In the genomic region with DNA sequence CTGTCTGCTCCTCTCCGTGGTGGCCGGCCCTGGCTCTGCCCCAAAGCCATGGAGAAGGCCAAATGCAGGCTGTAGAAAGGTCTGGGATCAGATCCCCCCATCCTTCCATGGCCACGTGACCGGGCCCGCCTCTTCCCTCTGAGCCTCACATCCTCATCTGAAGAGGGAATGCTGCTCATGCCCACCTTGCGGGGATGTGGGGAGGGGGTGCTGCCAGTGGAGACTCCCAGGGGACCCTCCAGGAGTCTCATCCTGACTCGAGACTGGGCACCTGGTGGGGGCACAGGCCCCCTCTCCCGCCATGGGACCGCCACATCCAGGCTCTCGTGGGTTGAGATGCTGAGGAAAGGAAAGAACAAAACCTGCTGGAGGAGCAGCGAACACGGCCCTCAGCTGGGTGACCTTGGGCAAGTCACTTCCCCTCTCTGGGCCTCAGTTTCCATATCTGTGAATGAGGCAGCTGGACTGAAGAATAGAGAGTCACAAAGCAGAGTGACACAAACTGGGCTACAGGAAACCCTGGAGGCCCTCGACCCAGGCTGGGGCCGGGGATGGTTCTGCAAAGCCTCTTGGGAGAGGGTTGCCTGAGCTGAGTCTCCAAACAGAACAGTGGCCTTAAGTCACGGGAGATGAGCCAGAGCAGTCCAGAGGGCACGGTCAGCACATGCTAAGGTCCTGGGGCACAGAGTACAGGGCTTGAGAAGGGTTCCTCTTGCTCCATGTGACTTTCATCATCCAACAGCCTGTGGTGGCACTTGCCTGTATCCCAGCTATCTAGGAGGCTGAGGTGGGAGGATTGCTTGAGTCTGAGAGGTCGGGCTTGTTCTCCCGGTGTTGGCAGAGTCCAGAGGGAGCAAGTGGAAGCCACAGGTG, we compare ENCODE assay signal across 13 cellular contexts. TPM values are rescaled to one million over a fixed set of nuclear protein-coding genes. Genes with fewer than 3 reads are reported as not detected.
DNase-seq lines count a peak whose midpoint lies in the region; ATAC-seq and TF ChIP-seq lines count a peak whose summit lies in the region.
"Had no signal": no experiment of that assay in that cellular context is flagged by ENCODE, and none has a peak within 500 bp of the region (broad histone marks: within the 10 kb centered on the region; RNA-seq: fewer than 3 reads in every experiment).

No MANE protein-coding gene starts in this region.

- intact Hi-C loops in activated CD4-positive, alpha-beta T cell treated with anti-CD3 and anti-CD28 coated beads, Interleukin-2, amount 10 ng/mL, durations not matched to agents 24 days and 14 days (cut with micrococcal nuclease) = loop anchor here (1.0 to 5.0 kb wide), 9 partner anchors 7 to 261 kb away; no protein-coding TSS in a partner anchor
- intact Hi-C loops in Calu3 (cut with micrococcal nuclease; ENCODE audit: unreplicated experiment) = no loop called here

- peak overlapping the region in 1 of 7 experiments; percentile 3 for H3K4me3 ChIP-seq in skin epidermis

- no peaks in the 10 kb centered on the region for H3K27me3 Mint-ChIP-seq in activated CD4-positive, alpha-beta T cell treated with anti-CD3 and anti-CD28 coated beads, Interleukin-2, amount 10 ng/mL, durations not matched to agents 24 days and 14 days
- no peaks in the 10 kb centered on the region for H3K27me3 Mint-ChIP-seq in activated naive CD8-positive, alpha-beta T cell
- no peaks in the 10 kb centered on the region for H3K27me3 Mint-ChIP-seq in Calu3 (ENCODE audit: unreplicated experiment)

- peak overlapping the region; percentile 100 for H3K27ac Mint-ChIP-seq in activated CD4-positive, alpha-beta T cell treated with anti-CD3 and anti-CD28 coated beads, Interleukin-2, amount 10 ng/mL, durations not matched to agents 24 days and 14 days
- H3K27ac Mint-ChIP-seq in activated naive CD8-positive, alpha-beta T cell = peak overlapping the region; percentile 100
- no peak overlapping the region for H3K27ac Mint-ChIP-seq in Calu3 (ENCODE audit: unreplicated experiment)

- no peak for TF ChIP-seq CTCF in Calu3 (IDR thresholded peaks at IDR 0.05; ENCODE audit: unreplicated experiment)

- peak overlapping the region in 11 of 21 experiments; percentile 34 to 85 (median 70) for H3K27ac ChIP-seq in skin epidermis

- peaks cover 59% of the 10 kb centered on the region for H3K4me1 Mint-ChIP-seq in activated CD4-positive, alpha-beta T cell treated with anti-CD3 and anti-CD28 coated beads, Interleukin-2, amount 10 ng/mL, durations not matched to agents 24 days and 14 days
- peaks cover 56% of the 10 kb centered on the region for H3K4me1 Mint-ChIP-seq in activated naive CD8-positive, alpha-beta T cell (ENCODE audit: low read depth)
- peaks cover 7% of the 10 kb centered on the region for H3K4me1 Mint-ChIP-seq in Calu3 (ENCODE audit: low read depth, unreplicated experiment)

- H3K4me3 Mint-ChIP-seq in activated CD4-positive, alpha-beta T cell treated with anti-CD3 and anti-CD28 coated beads, Interleukin-2, amount 10 ng/mL, durations not matched to agents 24 days and 14 days = peak overlapping the region; percentile 86
- H3K4me3 Mint-ChIP-seq in activated naive CD8-positive, alpha-beta T cell = peak overlapping the region; percentile 79
- H3K4me3 Mint-ChIP-seq in Calu3 (ENCODE audit: low read depth, unreplicated experiment) = no peak overlapping the region

- no peak for DNase-seq in activated CD4-positive, alpha-beta T cell treated with anti-CD3 and anti-CD28 coated beads, Interleukin-2, amount 10 ng/mL, durations not matched to agents 24 days and 14 days
- no peak for DNase-seq in activated CD4-positive, alpha-beta T cell treated with anti-CD3 and anti-CD28 coated beads for 1 hour
- DNase-seq in Calu3 (no peak), T1000 (lab: John Stamatoyannopoulos, UW) (no peak)
- DNase-seq: amniotic stem cell, DMS79 treated with DMSO at 0.1 percent for 48 hours, sigmoid colon had no signal

- BruUV-seq in Calu3 (replicated peaks; lab: Mats Ljungman, UMichigan) = no TSS peak

- H3K9me3 Mint-ChIP-seq in activated CD4-positive, alpha-beta T cell treated with anti-CD3 and anti-CD28 coated beads, Interleukin-2, amount 10 ng/mL, durations not matched to agents 24 days and 14 days = no peaks in the 10 kb centered on the region
- H3K9me3 Mint-ChIP-seq in activated naive CD8-positive, alpha-beta T cell (ENCODE audit: low read depth) = no peaks in the 10 kb centered on the region
- H3K9me3 Mint-ChIP-seq in Calu3 (ENCODE audit: low read depth, unreplicated experiment) = no peaks in the 10 kb centered on the region

- CTCF ChIA-PET in Calu3 (lab: Charles Lee) = interaction anchor here (1.1 kb wide), 1 partner anchor 20 kb away, joined by 7 read pairs; no protein-coding TSS in a partner anchor

- peaks cover 3% of the 10 kb centered on the region for H3K36me3 Mint-ChIP-seq in activated CD4-positive, alpha-beta T cell treated with anti-CD3 and anti-CD28 coated beads, Interleukin-2, amount 10 ng/mL, durations not matched to agents 24 days and 14 days (ENCODE audit: low read depth)
- H3K36me3 Mint-ChIP-seq in activated naive CD8-positive, alpha-beta T cell = no peaks in the 10 kb centered on the region
- H3K36me3 Mint-ChIP-seq in Calu3 (ENCODE audit: insufficient read depth, unreplicated experiment) = no peaks in the 10 kb centered on the region

- ATAC-seq in HG03097 (IDR thresholded peaks at IDR 0.05; ENCODE audit: low FRiP score, unreplicated experiment) (peak; percentile 2), HG02763 (IDR thresholded peaks at IDR 0.05; ENCODE audit: unreplicated experiment) (no peak)

RNA-seq across cellular contexts. Expression of gene SOCS1, which starts 30.1 kb away (rescaled TPM):
- 152 and 153 TPM in 2 replicates for total RNA-seq in activated CD4-positive, alpha-beta T cell treated with anti-CD3 and anti-CD28 coated beads, Interleukin-2, amount 10 ng/mL, durations not matched to agents 24 days and 14 days
- 4.8 and 5.8 TPM in 2 replicates for total RNA-seq in Calu3 (2022)

RNA-seq across cellular contexts. Expression of gene TNP2, which starts 43.2 kb away (rescaled TPM):
- total RNA-seq in activated CD4-positive, alpha-beta T cell treated with anti-CD3 and anti-CD28 coated beads, Interleukin-2, amount 10 ng/mL, durations not matched to agents 24 days and 14 days = not detected in 2 replicates
- total RNA-seq in Calu3 (2022) = not detected in 2 replicates
- total RNA-seq: LHCN-M2, mucosa of gallbladder, sigmoid colon had no signal

RNA-seq across cellular contexts. Expression of gene PRM3, which starts 47.5 kb away (rescaled TPM):
- not detected in 2 replicates for total RNA-seq in activated CD4-positive, alpha-beta T cell treated with anti-CD3 and anti-CD28 coated beads, Interleukin-2, amount 10 ng/mL, durations not matched to agents 24 days and 14 days
- not detected in 2 replicates for total RNA-seq in Calu3 (2022)
- total RNA-seq: LHCN-M2, mucosa of gallbladder, sigmoid colon had no signal

RNA-seq across cellular contexts. Expression of gene PRM2, which starts 50.4 kb away (rescaled TPM):
- not detected in 2 replicates for total RNA-seq in activated CD4-positive, alpha-beta T cell treated with anti-CD3 and anti-CD28 coated beads, Interleukin-2, amount 10 ng/mL, durations not matched to agents 24 days and 14 days
- total RNA-seq in Calu3 (2022) = not detected in 2 replicates
- total RNA-seq: LHCN-M2, mucosa of gallbladder, sigmoid colon had no signal

RNA-seq across cellular contexts. Expression of gene PRM1, which starts 55.2 kb away (rescaled TPM):
- total RNA-seq in activated CD4-positive, alpha-beta T cell treated with anti-CD3 and anti-CD28 coated beads, Interleukin-2, amount 10 ng/mL, durations not matched to agents 24 days and 14 days = not detected in 2 replicates
- total RNA-seq in Calu3 (2022) = not detected in 2 replicates
- total RNA-seq: LHCN-M2, mucosa of gallbladder, sigmoid colon had no signal

Comparison
In these comparisons a context has a peak if more than half of its experiments do, and no peak if none do; other contexts are left out.
1. RNA of gene SOCS1, which starts 30.1 kb away (total RNA-seq): 152 to 153 TPM in activated CD4-positive, alpha-beta T cell treated with anti-CD3 and anti-CD28 coated beads, Interleukin-2, amount 10 ng/mL, durations not matched to agents 24 days and 14 days; 4.8 to 5.8 TPM in Calu3; every median in the first group is over 10 times any median in the second.